Comparison of ENCODE assay signal across 27 cellular contexts in genomic region chr3:119965692-119966091, GRCh38.
"Had no signal": no experiment of that assay in that cellular context is flagged by ENCODE, and none has a peak within 500 bp of the region (broad histone marks: within the 10 kb centered on the region; RNA-seq: fewer than 3 reads in every experiment).

No MANE protein-coding gene starts in this region.

- H3K4me1 ChIP-seq: SJCRH30 had no signal

- H3K4me2 ChIP-seq: SK-N-SH had no signal

- H3K27me3 Mint-ChIP-seq: activated naive CD8-positive, alpha-beta T cell treated with anti-CD3 and anti-CD28 coated beads, Interleukin-2, amount 50 U/mL, for 24 hours; brain had no signal

- H3K9me3 ChIP-seq: SJCRH30, SK-N-SH had no signal

- H3K9ac ChIP-seq: SK-N-SH had no signal

- ATAC-seq: activated naive CD4-positive, alpha-beta T cell treated with anti-CD3 and anti-CD28 coated beads, Interleukin-2, amount 50 U/mL, for 72 hours; activated naive CD8-positive, alpha-beta T cell treated with anti-CD3 and anti-CD28 coated beads, Interleukin-2, amount 50 U/mL, for 24 hours; activated T-cell treated with anti-CD3 and anti-CD28 coated beads, Interleukin-2, amount 50 U/mL, for 4 hours; Panc1; Right ventricle myocardium inferior; WTC11 had no signal

- H3K9me3 Mint-ChIP-seq: activated naive CD8-positive, alpha-beta T cell treated with anti-CD3 and anti-CD28 coated beads, Interleukin-2, amount 50 U/mL, for 24 hours; activated T-cell treated with anti-CD3 and anti-CD28 coated beads, Interleukin-2, amount 50 U/mL, for 4 hours had no signal

- H3K27ac Mint-ChIP-seq: activated naive CD4-positive, alpha-beta T cell treated with anti-CD3 and anti-CD28 coated beads, Interleukin-2, amount 50 U/mL, for 72 hours; activated naive CD8-positive, alpha-beta T cell treated with anti-CD3 and anti-CD28 coated beads, Interleukin-2, amount 50 U/mL, for 24 hours; WTC11 had no signal

- H3K4me3 ChIP-seq: SJCRH30 had no signal

- H3K4me3 Mint-ChIP-seq: activated naive CD8-positive, alpha-beta T cell treated with anti-CD3 and anti-CD28 coated beads, Interleukin-2, amount 50 U/mL, for 24 hours; activated T-cell treated with anti-CD3 and anti-CD28 coated beads, Interleukin-2, amount 50 U/mL, for 4 hours; brain; WTC11 had no signal

- DNase-seq: activated CD4-positive, alpha-beta T cell treated with anti-CD3 and anti-CD28 coated beads for 48 hours; activated CD4-positive, alpha-beta T cell treated with anti-CD3 and anti-CD28 coated beads, Interleukin-2, amount 50 U/mL, for 48 hours; activated CD4-positive, CD25-positive, alpha-beta regulatory T cell treated with anti-CD3 and anti-CD28 coated beads, Interleukin-2, amount 50 U/mL, for 72 hours; activated CD8-positive, alpha-beta memory T cell treated with anti-CD3 and anti-CD28 coated beads for 24 hours; activated effector memory CD4-positive, alpha-beta T cell treated with anti-CD3 and anti-CD28 coated beads, Interleukin-2, amount 50 U/mL, for 16 hours; activated naive CD4-positive, alpha-beta T cell treated with Interleukin-2 at 50 U/mL for 16 hours; activated naive CD8-positive, alpha-beta T cell treated with anti-CD3 and anti-CD28 coated beads, Interleukin-2, amount 50 U/mL, for 24 hours; activated T-cell treated with anti-CD3 and anti-CD28 coated beads, Interleukin-2, amount 50 U/mL, for 4 hours; amygdala; Karpas-422; NCI-H1092; NCI-H1417; NCI-H1930; NCI-H2171; NCI-H226; NCI-H526; NCI-H774; RPMI8226; SJCRH30; SK-N-SH; T-helper 1 cell had no signal

- H3K27me3 ChIP-seq: SJCRH30 had no signal

- H3K27ac ChIP-seq: SJCRH30 had no signal

- FAIRE-seq: astrocyte had no signal

- H3K4me1 Mint-ChIP-seq: WTC11 had no signal
